ENCODE assay signal across 15 cellular contexts in genomic region chr4:48370260-48371134, GRCh38. TPM values are rescaled to one million over a fixed set of nuclear protein-coding genes. Genes with fewer than 3 reads are reported as not detected.
A peak's percentile ranks its signal among the peaks of the same experiment; 100 is the strongest.
DNase-seq lines count a peak whose midpoint lies in the region; ATAC-seq and TF ChIP-seq lines count a peak whose summit lies in the region.
"Had no signal": no experiment of that assay in that cellular context is flagged by ENCODE, and none has a peak within 500 bp of the region (broad histone marks: within the 10 kb centered on the region; RNA-seq: fewer than 3 reads in every experiment).

No MANE protein-coding gene starts in this region.

- H3K4me1 Mint-ChIP-seq in CD4-positive, CD25-positive, alpha-beta regulatory T cell = peaks cover 43 to 61% (median 49%) of the 10 kb centered on the region in 4 donors
- H3K4me1 Mint-ChIP-seq in central memory CD8-positive, alpha-beta T cell = peaks cover 63% of the 10 kb centered on the region
- peaks cover 4% of the 10 kb centered on the region for H3K4me1 Mint-ChIP-seq in endothelial cell (ENCODE audit: unreplicated experiment)

- H3K27me3 ChIP-seq in CD4-positive, CD25-positive, alpha-beta regulatory T cell (ENCODE audit: control insufficient read depth, insufficient read depth, low read length) = no peaks in the 10 kb centered on the region

- peaks cover 0 to 1% (median 0%) of the 10 kb centered on the region in 7 donors for H3K9me3 Mint-ChIP-seq in CD4-positive, CD25-positive, alpha-beta regulatory T cell
- no peaks in the 10 kb centered on the region for H3K9me3 Mint-ChIP-seq in central memory CD8-positive, alpha-beta T cell
- H3K9me3 Mint-ChIP-seq in endothelial cell (ENCODE audit: unreplicated experiment) = no peaks in the 10 kb centered on the region
- H3K9me3 Mint-ChIP-seq: activated B cell treated with CpG ODN at 0.5 μM for 24 hours had no signal

- no peak for ATAC-seq in CD4-positive, CD25-positive, alpha-beta regulatory T cell (ENCODE audit: low read depth in 2 of 2)
- peak; percentile 53 for ATAC-seq in GM18868 (IDR thresholded peaks at IDR 0.05; ENCODE audit: unreplicated experiment)
- ATAC-seq in central memory CD8-positive, alpha-beta T cell (replicated peaks; ENCODE audit: extremely low read depth, poor library complexity, severe bottlenecking) = no peak
- ATAC-seq in HG02588 (IDR thresholded peaks at IDR 0.05; ENCODE audit: unreplicated experiment) = no peak
- ATAC-seq in GM19463 (IDR thresholded peaks at IDR 0.05; ENCODE audit: unreplicated experiment) = no peak
- ATAC-seq: SK-N-SH treated with all-trans-retinoic acid at 6 μM for 48 hours had no signal

- H3K4me3 ChIP-seq in CD4-positive, CD25-positive, alpha-beta regulatory T cell (ENCODE audit: low read depth, low read length) = peak overlapping the region; percentile 3

- H3K9me3 ChIP-seq in CD4-positive, CD25-positive, alpha-beta regulatory T cell (ENCODE audit: control insufficient read depth in 2 of 2, low read length in 2 of 2) = no peaks in the 10 kb centered on the region

- peak overlapping the region in 1 of 4 donors; percentile 13 for H3K4me3 Mint-ChIP-seq in CD4-positive, CD25-positive, alpha-beta regulatory T cell
- no peak overlapping the region for H3K4me3 Mint-ChIP-seq in central memory CD8-positive, alpha-beta T cell
- H3K4me3 Mint-ChIP-seq in endothelial cell (ENCODE audit: unreplicated experiment) = no peak overlapping the region
- H3K4me3 Mint-ChIP-seq: activated B cell treated with CpG ODN at 0.5 μM for 24 hours, B cell had no signal

- DNase-seq in CD4-positive, CD25-positive, alpha-beta regulatory T cell = peak in 1 of 3 donors; percentile 18
- DNase-seq in NCI-H187 (lab: John Stamatoyannopoulos, UW) (peak; percentile 8 to 23), endothelial cell (ENCODE audit: low spot score) (no peak), NCI-H1930 (lab: John Stamatoyannopoulos, UW) (no peak)
- DNase-seq in central memory CD8-positive, alpha-beta T cell (ENCODE audit: low spot score in 2 of 2) = no peak
- DNase-seq: activated B cell treated with CpG ODN at 0.5 μM for 24 hours; GF-D8; NCI-H526 treated with DMSO at 0.1 percent for 48 hours; stimulated activated CD4-positive, alpha-beta T cell treated with anti-CD3 and anti-CD28 coated beads, Interleukin-4, amount 100 ng/mL, for 1 hour; stimulated activated naive CD4-positive, alpha-beta T cell treated with Interleukin-2 at 50 U/mL for 16 hours had no signal

- H3K36me3 ChIP-seq in CD4-positive, CD25-positive, alpha-beta regulatory T cell (ENCODE audit: control insufficient read depth, insufficient read depth, low read length) = no peaks in the 10 kb centered on the region

- H3K36me3 Mint-ChIP-seq in CD4-positive, CD25-positive, alpha-beta regulatory T cell = peaks cover 19% of the 10 kb centered on the region
- peaks cover 2% of the 10 kb centered on the region for H3K36me3 Mint-ChIP-seq in central memory CD8-positive, alpha-beta T cell (ENCODE audit: insufficient read depth)
- peaks cover 4% of the 10 kb centered on the region for H3K36me3 Mint-ChIP-seq in endothelial cell (ENCODE audit: low read depth, unreplicated experiment)

- H3K27me3 Mint-ChIP-seq in CD4-positive, CD25-positive, alpha-beta regulatory T cell = no peaks in the 10 kb centered on the region
- no peaks in the 10 kb centered on the region for H3K27me3 Mint-ChIP-seq in central memory CD8-positive, alpha-beta T cell
- peaks cover 2% of the 10 kb centered on the region for H3K27me3 Mint-ChIP-seq in endothelial cell (ENCODE audit: unreplicated experiment)
- H3K27me3 Mint-ChIP-seq: activated B cell treated with CpG ODN at 0.5 μM for 24 hours, B cell had no signal

- peaks cover 18% of the 10 kb centered on the region for H3K4me1 ChIP-seq in CD4-positive, CD25-positive, alpha-beta regulatory T cell (ENCODE audit: control insufficient read depth, insufficient read depth, low read length, poor library complexity, severe bottlenecking)

- TF ChIP-seq CTCF in endothelial cell (IDR thresholded peaks at IDR 0.05; ENCODE audit: unreplicated experiment) = no peak

- peak overlapping the region; percentile 1 for H3K27ac ChIP-seq in CD4-positive, CD25-positive, alpha-beta regulatory T cell (ENCODE audit: insufficient read depth, low read length, poor library complexity, severe bottlenecking)

- peak overlapping the region in 2 of 3 donors; percentile 2 to 18 for H3K27ac Mint-ChIP-seq in CD4-positive, CD25-positive, alpha-beta regulatory T cell
- H3K27ac Mint-ChIP-seq in central memory CD8-positive, alpha-beta T cell (ENCODE audit: low read depth) = peak overlapping the region; percentile 39
- no peak overlapping the region for H3K27ac Mint-ChIP-seq in endothelial cell (ENCODE audit: unreplicated experiment)
- H3K27ac Mint-ChIP-seq: activated B cell treated with CpG ODN at 0.5 μM for 24 hours, B cell had no signal

RNA-seq across cellular contexts. Expression of gene SLAIN2, which starts 29.2 kb away (rescaled TPM):
- 82.9 TPM for total RNA-seq in CD4-positive, CD25-positive, alpha-beta regulatory T cell
- polyA plus RNA-seq in CD4-positive, CD25-positive, alpha-beta regulatory T cell = 10 to 100 TPM; 23.9 to 28.4 (median 26.0) TPM
- total RNA-seq in endothelial cell (ENCODE audit: unreplicated experiment) = 54.6 TPM

Comparison
In these comparisons a context has a peak if more than half of its experiments do, and no peak if none do; other contexts are left out.
1. DNase-seq: peak in NCI-H187 (2 of 2); none in central memory CD8-positive, alpha-beta T cell (0 of 2), endothelial cell (single experiment) and NCI-H1930 (0 of 2).